In genomic region chr1:58748625-58749198, GRCh38 we compare ENCODE assay signal across 15 cellular contexts.
"Had no signal": no experiment of that assay in that cellular context is flagged by ENCODE, and none has a peak within 500 bp of the region (broad histone marks: within the 10 kb centered on the region; RNA-seq: fewer than 3 reads in every experiment).

No MANE protein-coding gene starts in this region.

- DNase-seq: activated CD4-positive, alpha-beta T cell treated with anti-CD3 and anti-CD28 coated beads for 4 hours; activated naive CD4-positive, alpha-beta T cell treated with anti-CD3 and anti-CD28 coated beads, Interleukin-2, amount 10 ng/mL, durations not matched to agents 7 days and 5 days; activated T-cell treated with anti-CD3 and anti-CD28 coated beads for 4 hours; gastrocnemius medialis; left ventricle myocardium inferior; nephron progenitor cell; psoas muscle; right lobe of liver; spleen; stimulated activated CD4-positive, alpha-beta T cell treated with anti-CD3 and anti-CD28 coated beads, Interleukin-1b, Interleukin-23, amount 100 ng/mL, for 48 hours; stimulated activated naive B cell treated with anti-CD40 and anti-IgM and Interleukin-4, amounts not matched to agents 10 μg/mL and 1 μg/mL and 100 μg/mL, for 72 hours had no signal

- H3K27me3 ChIP-seq: gastrocnemius medialis, right lobe of liver, spleen, tibial nerve, vagina had no signal

- H3K36me3 ChIP-seq: gastrocnemius medialis, left ventricle myocardium inferior, right lobe of liver, spleen, tibial nerve, vagina had no signal

- H3K4me3 Mint-ChIP-seq: activated naive CD4-positive, alpha-beta T cell treated with anti-CD3 and anti-CD28 coated beads, Interleukin-2, amount 10 ng/mL, durations not matched to agents 7 days and 5 days; memory B cell; nephron progenitor cell; stimulated activated naive B cell treated with anti-CD40 and anti-IgM and Interleukin-4, amounts not matched to agents 10 μg/mL and 1 μg/mL and 100 μg/mL, for 72 hours had no signal

- H3K4me1 Mint-ChIP-seq: memory B cell; stimulated activated naive B cell treated with anti-CD40 and anti-IgM and Interleukin-4, amounts not matched to agents 10 μg/mL and 1 μg/mL and 100 μg/mL, for 72 hours had no signal

- H3K27ac ChIP-seq: gastrocnemius medialis, left ventricle myocardium inferior, psoas muscle, right lobe of liver, spleen, tibial nerve, vagina had no signal

- H3K4me1 ChIP-seq: left ventricle myocardium inferior had no signal

- H3K9me3 ChIP-seq: gastrocnemius medialis, left ventricle myocardium inferior, psoas muscle, right lobe of liver, spleen, tibial nerve, vagina had no signal

- H3K36me3 Mint-ChIP-seq: memory B cell; stimulated activated naive B cell treated with anti-CD40 and anti-IgM and Interleukin-4, amounts not matched to agents 10 μg/mL and 1 μg/mL and 100 μg/mL, for 72 hours had no signal

- ATAC-seq: gastrocnemius medialis; psoas muscle; right lobe of liver; stimulated activated naive B cell treated with anti-CD40 and anti-IgM and Interleukin-4, amounts not matched to agents 10 μg/mL and 1 μg/mL and 100 μg/mL, for 72 hours had no signal

- H3K27ac Mint-ChIP-seq: activated naive CD4-positive, alpha-beta T cell treated with anti-CD3 and anti-CD28 coated beads, Interleukin-2, amount 10 ng/mL, durations not matched to agents 7 days and 5 days; activated T-helper 2 cell treated with anti-CD3 and anti-CD28 coated beads, Interferon-gamma antibody, Interleukin-2, Interleukin-4, amounts not matched to agents 10 μg/mL and 5 μg/mL and 100 μg/mL, durations not matched to agents 14 hours and 24 hours and 36 hours; memory B cell; nephron progenitor cell; stimulated activated naive B cell treated with anti-CD40 and anti-IgM and Interleukin-4, amounts not matched to agents 10 μg/mL and 1 μg/mL and 100 μg/mL, for 72 hours had no signal

- H3K9me3 Mint-ChIP-seq: activated naive CD4-positive, alpha-beta T cell treated with anti-CD3 and anti-CD28 coated beads, Interleukin-2, amount 10 ng/mL, durations not matched to agents 7 days and 5 days; activated T-helper 2 cell treated with anti-CD3 and anti-CD28 coated beads, Interferon-gamma antibody, Interleukin-2, Interleukin-4, amounts not matched to agents 10 μg/mL and 5 μg/mL and 100 μg/mL, durations not matched to agents 14 hours and 24 hours and 36 hours; memory B cell; stimulated activated naive B cell treated with anti-CD40 and anti-IgM and Interleukin-4, amounts not matched to agents 10 μg/mL and 1 μg/mL and 100 μg/mL, for 72 hours had no signal

- H3K4me3 ChIP-seq: gastrocnemius medialis, left ventricle myocardium inferior, psoas muscle, right lobe of liver, spleen, tibial nerve, vagina had no signal
